1 cellular context compared by ENCODE assay signal in the genomic region with DNA sequence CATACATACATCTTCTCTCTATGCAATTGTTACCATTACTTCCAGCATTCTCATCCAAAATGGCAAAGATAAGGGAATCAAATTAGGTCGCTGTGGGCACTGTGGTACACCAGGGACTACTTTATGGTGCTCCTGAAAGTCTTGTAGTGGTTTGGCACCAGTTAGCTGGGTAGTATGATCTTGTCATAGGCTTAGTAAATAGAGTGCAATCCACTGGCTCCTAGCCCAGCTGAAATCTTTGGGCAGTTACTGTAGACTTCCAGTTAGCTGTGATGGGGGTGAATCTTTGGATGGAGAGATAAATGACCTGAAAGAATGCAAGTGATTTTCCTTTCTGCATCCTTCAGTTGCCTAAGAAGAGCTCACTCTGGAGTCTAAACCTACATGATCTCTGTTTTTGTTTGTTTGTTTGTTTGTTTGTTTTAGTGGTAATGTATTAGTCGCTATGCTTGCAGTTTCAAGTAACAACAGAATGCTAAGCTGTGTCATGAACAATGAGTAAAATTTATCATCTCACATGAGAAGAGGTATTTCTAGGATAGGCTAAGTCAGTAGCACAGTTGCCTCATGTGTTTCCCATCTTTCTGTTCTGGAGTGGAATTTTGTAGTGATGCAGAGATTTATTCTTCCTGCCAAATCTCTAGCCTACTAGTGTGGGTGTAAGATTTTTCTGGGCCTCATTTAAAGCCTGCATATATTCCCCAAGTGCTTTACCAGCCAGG.
TF ChIP-seq lines count a peak whose summit lies in the region.

No MANE protein-coding gene starts in this region.

TF ChIP-seq in HepG2, 621 proteins besides CTCF, POLR2A, EP300 and RAD21:
- TF ChIP-seq, protein P1, sequence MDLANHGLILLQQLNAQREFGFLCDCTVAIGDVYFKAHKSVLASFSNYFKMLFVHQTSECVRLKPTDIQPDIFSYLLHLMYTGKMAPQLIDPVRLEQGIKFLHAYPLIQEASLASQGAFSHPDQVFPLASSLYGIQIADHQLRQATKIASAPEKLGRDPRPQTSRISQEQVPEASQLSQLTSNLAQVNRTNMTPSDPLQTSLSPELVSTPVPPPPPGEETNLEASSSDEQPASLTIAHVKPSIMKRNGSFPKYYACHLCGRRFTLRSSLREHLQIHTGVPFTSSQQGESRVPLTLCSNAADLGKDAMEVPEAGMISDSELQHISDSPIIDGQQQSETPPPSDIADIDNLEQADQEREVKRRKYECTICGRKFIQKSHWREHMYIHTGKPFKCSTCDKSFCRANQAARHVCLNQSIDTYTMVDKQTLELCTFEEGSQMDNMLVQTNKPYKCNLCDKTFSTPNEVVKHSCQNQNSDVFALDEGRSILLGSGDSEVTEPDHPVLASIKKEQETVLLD (CRISPR knock-in tag; IDR thresholded peaks at IDR 0.05; ENCODE audit: low read depth) = no peak
- no peak for TF ChIP-seq ZNF761 (CRISPR knock-in tag; conservative IDR thresholded peaks at IDR 0.05)
- TF ChIP-seq PITX1 (CRISPR knock-in tag; IDR thresholded peaks at IDR 0.05) = no peak
- TF ChIP-seq ZNF383 (CRISPR knock-in tag; IDR thresholded peaks at IDR 0.05; ENCODE audit: borderline replicate concordance) = no peak
- TF ChIP-seq, protein P2, sequence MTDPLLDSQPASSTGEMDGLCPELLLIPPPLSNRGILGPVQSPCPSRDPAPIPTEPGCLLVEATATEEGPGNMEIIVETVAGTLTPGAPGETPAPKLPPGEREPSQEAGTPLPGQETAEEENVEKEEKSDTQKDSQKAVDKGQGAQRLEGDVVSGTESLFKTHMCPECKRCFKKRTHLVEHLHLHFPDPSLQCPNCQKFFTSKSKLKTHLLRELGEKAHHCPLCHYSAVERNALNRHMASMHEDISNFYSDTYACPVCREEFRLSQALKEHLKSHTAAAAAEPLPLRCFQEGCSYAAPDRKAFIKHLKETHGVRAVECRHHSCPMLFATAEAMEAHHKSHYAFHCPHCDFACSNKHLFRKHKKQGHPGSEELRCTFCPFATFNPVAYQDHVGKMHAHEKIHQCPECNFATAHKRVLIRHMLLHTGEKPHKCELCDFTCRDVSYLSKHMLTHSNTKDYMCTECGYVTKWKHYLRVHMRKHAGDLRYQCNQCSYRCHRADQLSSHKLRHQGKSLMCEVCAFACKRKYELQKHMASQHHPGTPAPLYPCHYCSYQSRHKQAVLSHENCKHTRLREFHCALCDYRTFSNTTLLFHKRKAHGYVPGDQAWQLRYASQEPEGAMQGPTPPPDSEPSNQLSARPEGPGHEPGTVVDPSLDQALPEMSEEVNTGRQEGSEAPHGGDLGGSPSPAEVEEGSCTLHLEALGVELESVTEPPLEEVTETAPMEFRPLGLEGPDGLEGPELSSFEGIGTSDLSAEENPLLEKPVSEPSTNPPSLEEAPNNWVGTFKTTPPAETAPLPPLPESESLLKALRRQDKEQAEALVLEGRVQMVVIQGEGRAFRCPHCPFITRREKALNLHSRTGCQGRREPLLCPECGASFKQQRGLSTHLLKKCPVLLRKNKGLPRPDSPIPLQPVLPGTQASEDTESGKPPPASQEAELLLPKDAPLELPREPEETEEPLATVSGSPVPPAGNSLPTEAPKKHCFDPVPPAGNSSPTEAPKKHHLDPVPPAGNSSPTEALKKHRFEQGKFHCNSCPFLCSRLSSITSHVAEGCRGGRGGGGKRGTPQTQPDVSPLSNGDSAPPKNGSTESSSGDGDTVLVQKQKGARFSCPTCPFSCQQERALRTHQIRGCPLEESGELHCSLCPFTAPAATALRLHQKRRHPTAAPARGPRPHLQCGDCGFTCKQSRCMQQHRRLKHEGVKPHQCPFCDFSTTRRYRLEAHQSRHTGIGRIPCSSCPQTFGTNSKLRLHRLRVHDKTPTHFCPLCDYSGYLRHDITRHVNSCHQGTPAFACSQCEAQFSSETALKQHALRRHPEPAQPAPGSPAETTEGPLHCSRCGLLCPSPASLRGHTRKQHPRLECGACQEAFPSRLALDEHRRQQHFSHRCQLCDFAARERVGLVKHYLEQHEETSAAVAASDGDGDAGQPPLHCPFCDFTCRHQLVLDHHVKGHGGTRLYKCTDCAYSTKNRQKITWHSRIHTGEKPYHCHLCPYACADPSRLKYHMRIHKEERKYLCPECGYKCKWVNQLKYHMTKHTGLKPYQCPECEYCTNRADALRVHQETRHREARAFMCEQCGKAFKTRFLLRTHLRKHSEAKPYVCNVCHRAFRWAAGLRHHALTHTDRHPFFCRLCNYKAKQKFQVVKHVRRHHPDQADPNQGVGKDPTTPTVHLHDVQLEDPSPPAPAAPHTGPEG (CRISPR knock-in tag; IDR thresholded peaks at IDR 0.05) = no peak
- TF ChIP-seq PAF1 (CRISPR knock-in tag; IDR thresholded peaks at IDR 0.05) = no peak
